ENCODE assay signal across 1 cellular context in the genomic region with DNA sequence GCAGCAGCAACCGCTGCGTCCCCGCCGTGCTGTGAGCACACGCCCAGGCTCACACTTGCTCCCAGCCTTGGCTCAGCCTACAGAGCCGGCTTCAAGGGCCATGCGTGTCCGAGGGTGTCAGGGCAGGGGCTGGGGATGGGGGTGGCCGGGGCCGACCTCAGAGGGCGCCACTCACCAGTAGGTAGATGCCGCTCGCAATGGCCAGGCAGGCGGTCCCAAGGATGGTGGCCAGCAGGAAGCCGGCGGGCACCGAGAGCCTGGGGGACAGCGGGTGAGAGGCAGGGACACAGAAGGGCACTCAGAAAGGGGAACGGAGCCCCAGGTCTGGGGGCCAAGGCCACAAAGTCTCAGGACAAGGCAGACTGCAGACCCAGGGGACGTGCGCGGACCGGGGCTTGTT.
TF ChIP-seq lines count a peak whose summit lies in the region.

No MANE protein-coding gene starts in this region.

TF ChIP-seq in GM23338, 12 proteins besides CTCF, POLR2A, EP300 and RAD21 (continued from another document):
- TF ChIP-seq, protein P1, sequence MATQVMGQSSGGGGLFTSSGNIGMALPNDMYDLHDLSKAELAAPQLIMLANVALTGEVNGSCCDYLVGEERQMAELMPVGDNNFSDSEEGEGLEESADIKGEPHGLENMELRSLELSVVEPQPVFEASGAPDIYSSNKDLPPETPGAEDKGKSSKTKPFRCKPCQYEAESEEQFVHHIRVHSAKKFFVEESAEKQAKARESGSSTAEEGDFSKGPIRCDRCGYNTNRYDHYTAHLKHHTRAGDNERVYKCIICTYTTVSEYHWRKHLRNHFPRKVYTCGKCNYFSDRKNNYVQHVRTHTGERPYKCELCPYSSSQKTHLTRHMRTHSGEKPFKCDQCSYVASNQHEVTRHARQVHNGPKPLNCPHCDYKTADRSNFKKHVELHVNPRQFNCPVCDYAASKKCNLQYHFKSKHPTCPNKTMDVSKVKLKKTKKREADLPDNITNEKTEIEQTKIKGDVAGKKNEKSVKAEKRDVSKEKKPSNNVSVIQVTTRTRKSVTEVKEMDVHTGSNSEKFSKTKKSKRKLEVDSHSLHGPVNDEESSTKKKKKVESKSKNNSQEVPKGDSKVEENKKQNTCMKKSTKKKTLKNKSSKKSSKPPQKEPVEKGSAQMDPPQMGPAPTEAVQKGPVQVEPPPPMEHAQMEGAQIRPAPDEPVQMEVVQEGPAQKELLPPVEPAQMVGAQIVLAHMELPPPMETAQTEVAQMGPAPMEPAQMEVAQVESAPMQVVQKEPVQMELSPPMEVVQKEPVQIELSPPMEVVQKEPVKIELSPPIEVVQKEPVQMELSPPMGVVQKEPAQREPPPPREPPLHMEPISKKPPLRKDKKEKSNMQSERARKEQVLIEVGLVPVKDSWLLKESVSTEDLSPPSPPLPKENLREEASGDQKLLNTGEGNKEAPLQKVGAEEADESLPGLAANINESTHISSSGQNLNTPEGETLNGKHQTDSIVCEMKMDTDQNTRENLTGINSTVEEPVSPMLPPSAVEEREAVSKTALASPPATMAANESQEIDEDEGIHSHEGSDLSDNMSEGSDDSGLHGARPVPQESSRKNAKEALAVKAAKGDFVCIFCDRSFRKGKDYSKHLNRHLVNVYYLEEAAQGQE (IDR thresholded peaks at IDR 0.05; ENCODE audit: unreplicated experiment), result no peak
- no peak for TF ChIP-seq JUNB (IDR thresholded peaks at IDR 0.05; ENCODE audit: unreplicated experiment)
- TF ChIP-seq EZH2phosphoT487 (IDR thresholded peaks at IDR 0.05; ENCODE audit: unreplicated experiment), result no peak
- no peak for TF ChIP-seq CREB1 (CRISPR knock-in tag; IDR thresholded peaks at IDR 0.05; ENCODE audit: low read depth)
